29 cellular contexts compared by ENCODE assay signal in the genomic region with DNA sequence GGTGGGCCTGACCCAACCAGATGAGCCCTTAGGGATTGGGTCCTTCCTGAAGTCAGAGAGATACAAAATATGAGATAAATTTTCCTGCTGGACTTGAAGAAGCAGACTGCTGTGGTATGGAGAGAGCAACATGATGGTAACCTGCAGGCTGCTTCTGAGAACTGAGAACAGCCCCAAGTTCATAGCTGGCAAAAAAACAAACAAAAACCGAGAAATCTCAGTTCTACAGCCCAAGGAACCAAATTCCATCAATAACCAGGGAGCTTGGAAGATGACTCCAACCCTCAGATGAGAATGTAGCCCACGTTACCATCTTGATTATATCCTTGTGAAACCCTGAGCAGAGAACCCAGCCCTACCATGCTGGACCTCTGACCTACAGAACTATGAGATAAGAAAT.
DNase-seq lines count a peak whose midpoint lies in the region; TF ChIP-seq lines count a peak whose summit lies in the region.
"Had no signal": no experiment of that assay in that cellular context is flagged by ENCODE, and none has a peak within 500 bp of the region (broad histone marks: within the 10 kb centered on the region; RNA-seq: fewer than 3 reads in every experiment).

No MANE protein-coding gene starts in this region.

- H3K9me3 Mint-ChIP-seq in osteocyte (ENCODE audit: unreplicated experiment), result peaks cover 34% of the 10 kb centered on the region

- H3K79me2 ChIP-seq in trophoblast cell (ENCODE audit: control insufficient read depth, insufficient read depth, low read length, poor library complexity), result no peaks in the 10 kb centered on the region

- H2BK5ac ChIP-seq in trophoblast cell (ENCODE audit: low read depth, low read length, poor library complexity), result no peak overlapping the region

- no peak overlapping the region for H4K8ac ChIP-seq in trophoblast cell (ENCODE audit: low read depth, low read length)

- no peaks in the 10 kb centered on the region for H3K4me1 ChIP-seq in trophoblast cell (ENCODE audit: control insufficient read depth in 1 of 2, insufficient read depth in 2 of 2, low read length in 2 of 2)
- H3K4me1 ChIP-seq: A549, BE2C, Caco-2 had no signal

- no peak overlapping the region for H4K12ac ChIP-seq in trophoblast cell (ENCODE audit: low read depth, low read length)

- WGBS in trophoblast cell (ENCODE audit: extremely low coverage, insufficient coverage, insufficient read length), result no CpG with 5 or more reads among the region's 2 CpGs

- H3K27ac Mint-ChIP-seq in osteocyte (ENCODE audit: unreplicated experiment), result no peak overlapping the region
- H3K27ac Mint-ChIP-seq: B cell; CD14-positive monocyte; CD4-positive, alpha-beta memory T cell; CD4-positive, alpha-beta T cell; CD4-positive, CD25-positive, alpha-beta regulatory T cell; CD8-positive, alpha-beta memory T cell; CD8-positive, alpha-beta T cell had no signal

- H3K4me3 ChIP-seq in trophoblast cell (ENCODE audit: low read depth, low read length), result no peak overlapping the region
- H3K4me3 ChIP-seq: A549; BLaER1; BLaER1 treated with 17β-estradiol and CSF1 and Interleukin-3, amounts not matched to agents 10 nM and 100 nM had no signal

- H3K9ac ChIP-seq in trophoblast cell (ENCODE audit: low read length), result no peak overlapping the region
- H3K9ac ChIP-seq: BLaER1; BLaER1 treated with 17β-estradiol and CSF1 and Interleukin-3, amounts not matched to agents 10 nM and 100 nM had no signal

- no peak overlapping the region for H3K4me2 ChIP-seq in trophoblast cell (ENCODE audit: low read length)
- H3K4me2 ChIP-seq: A549; BLaER1; BLaER1 treated with 17β-estradiol and CSF1 and Interleukin-3, amounts not matched to agents 10 nM and 100 nM had no signal

- H3K4me1 Mint-ChIP-seq in osteocyte (ENCODE audit: unreplicated experiment), result no peaks in the 10 kb centered on the region
- H3K4me1 Mint-ChIP-seq: B cell; CD14-positive monocyte; CD4-positive, alpha-beta memory T cell; CD4-positive, CD25-positive, alpha-beta regulatory T cell; CD8-positive, alpha-beta memory T cell had no signal

- H3K36me3 ChIP-seq in trophoblast cell (ENCODE audit: control insufficient read depth in 1 of 2, insufficient read depth in 2 of 2, low read length in 2 of 2), result peaks cover 0 to 2% of the 10 kb centered on the region in 2 experiments
- H3K36me3 ChIP-seq: BE2C; BLaER1; BLaER1 treated with 17β-estradiol and CSF1 and Interleukin-3, amounts not matched to agents 10 nM and 100 nM had no signal

- no peaks in the 10 kb centered on the region for H3K27me3 ChIP-seq in trophoblast cell (ENCODE audit: insufficient read depth, low read length)
- H3K27me3 ChIP-seq: BE2C; BLaER1; BLaER1 treated with 17β-estradiol and CSF1 and Interleukin-3, amounts not matched to agents 10 nM and 100 nM had no signal

- no peak overlapping the region for H3K23ac ChIP-seq in trophoblast cell (ENCODE audit: low read length)

- no peak overlapping the region for H3K4me3 Mint-ChIP-seq in osteocyte (ENCODE audit: unreplicated experiment)
- H3K4me3 Mint-ChIP-seq: B cell; CD14-positive monocyte; CD4-positive, alpha-beta memory T cell; CD4-positive, alpha-beta T cell; CD4-positive, CD25-positive, alpha-beta regulatory T cell; CD8-positive, alpha-beta memory T cell; CD8-positive, alpha-beta T cell had no signal

- no peak overlapping the region for H3K18ac ChIP-seq in trophoblast cell (ENCODE audit: low read length)

- no peaks in the 10 kb centered on the region for H3K27me3 Mint-ChIP-seq in osteocyte (ENCODE audit: unreplicated experiment)
- H3K27me3 Mint-ChIP-seq: B cell; CD4-positive, alpha-beta T cell had no signal

- H3K4ac ChIP-seq in trophoblast cell (ENCODE audit: low read depth, low read length), result no peak overlapping the region

- no peak overlapping the region for H3K14ac ChIP-seq in trophoblast cell (ENCODE audit: low read length)

- no peak for TF ChIP-seq CTCF in osteocyte (IDR thresholded peaks at IDR 0.05)

- no peak overlapping the region for H2BK12ac ChIP-seq in trophoblast cell (ENCODE audit: low read length)

- no peak overlapping the region for H3K27ac ChIP-seq in trophoblast cell (ENCODE audit: low read depth, low read length)
- H3K27ac ChIP-seq: 22Rv1; A549; BLaER1; BLaER1 treated with 17β-estradiol and CSF1 and Interleukin-3, amounts not matched to agents 10 nM and 100 nM; C4-2B had no signal

- no peak overlapping the region for H2AFZ ChIP-seq in trophoblast cell (ENCODE audit: insufficient read depth, low read length, poor library complexity)

- no peaks in the 10 kb centered on the region for H3K79me1 ChIP-seq in trophoblast cell (ENCODE audit: low read length)

- no peak overlapping the region for H2BK120ac ChIP-seq in trophoblast cell (ENCODE audit: insufficient read depth, low read length, poor library complexity)

- no peak overlapping the region for H2AK5ac ChIP-seq in trophoblast cell (ENCODE audit: low read length)

- H3K9me3 ChIP-seq in trophoblast cell (ENCODE audit: insufficient read depth, low read depth, low read length), result no peaks in the 10 kb centered on the region
- H3K9me3 ChIP-seq: A549, BE2C, Caco-2 had no signal

- DNase-seq in trophoblast cell (peak; percentile 72 to 85), osteocyte (ENCODE audit: extremely low spot score, unreplicated experiment) (no peak)
- DNase-seq: 8988T; ACHN; AML-193; BE2C; C1 segment of cervical spinal cord; Caco-2; Calu3; CD4-positive, alpha-beta memory T cell; CD4-positive, alpha-beta T cell; CD4-positive, CD25-positive, alpha-beta regulatory T cell; CD8-positive, alpha-beta memory T cell; CD8-positive, alpha-beta T cell; COR-L47; DMS 273 treated with DMSO at 0.1 percent for 48 hours; DMS153; DMS53; DMS79; DMS79 treated with DMSO at 0.1 percent for 48 hours; DND-41; EL had no signal

- H4K91ac ChIP-seq in trophoblast cell (ENCODE audit: low read depth, low read length), result no peak overlapping the region

- H3K36me3 Mint-ChIP-seq in osteocyte (ENCODE audit: unreplicated experiment), result no peaks in the 10 kb centered on the region
- H3K36me3 Mint-ChIP-seq: CD14-positive monocyte; CD4-positive, alpha-beta memory T cell; CD4-positive, CD25-positive, alpha-beta regulatory T cell; CD8-positive, alpha-beta memory T cell; CD8-positive, alpha-beta T cell had no signal
